In genomic region chr10:96017227-96017687, GRCh38 we compare ENCODE assay signal across 1 cellular context.
TF ChIP-seq lines count a peak whose summit lies in the region.

No MANE protein-coding gene starts in this region.

TF ChIP-seq in HepG2, 621 proteins besides CTCF, POLR2A, EP300 and RAD21 (continued from another document):
- TF ChIP-seq ARID3A (IDR thresholded peaks at IDR 0.05; ENCODE audit: low read depth, low read length), result peak; percentile 62
TF ChIP-seq in HepG2: peak in this region for 4.
